28 cellular contexts compared by ENCODE assay signal in the genomic region with DNA sequence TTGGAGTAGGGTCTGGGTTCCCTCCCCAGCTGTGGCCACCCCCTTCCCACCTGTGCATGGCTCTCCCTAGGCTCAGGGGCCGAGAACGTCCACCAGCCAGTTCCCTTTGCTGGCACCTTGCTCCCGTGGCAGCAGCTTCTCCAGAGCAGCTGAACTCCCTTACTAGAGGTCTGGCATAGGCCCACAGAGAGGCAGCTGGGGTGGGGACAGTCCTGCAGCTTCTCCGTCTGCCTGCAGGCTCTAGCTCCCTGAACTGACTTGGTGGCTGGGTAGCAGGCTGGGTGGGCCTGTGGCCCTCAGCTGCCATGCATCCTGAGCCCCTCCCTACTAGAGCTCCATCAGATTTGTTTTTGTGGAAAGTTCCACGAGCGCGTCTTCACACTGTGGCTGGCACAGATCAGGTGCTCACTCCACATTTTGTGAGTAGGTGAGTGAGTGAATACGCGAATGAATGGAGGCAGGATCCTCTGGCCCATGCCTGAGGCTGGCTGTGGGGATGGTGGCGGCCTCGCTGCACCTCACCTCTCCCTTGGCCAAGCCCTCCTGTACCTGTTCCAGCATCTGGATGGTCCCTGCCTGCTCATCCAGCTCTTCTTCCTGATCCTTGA. TPM values are rescaled to one million over a fixed set of nuclear protein-coding genes. Genes with fewer than 3 reads are reported as not detected.
"Had no signal": no experiment of that assay in that cellular context is flagged by ENCODE, and none has a peak within 500 bp of the region (broad histone marks: within the 10 kb centered on the region; RNA-seq: fewer than 3 reads in every experiment).

No MANE protein-coding gene starts in this region.

- H3K79me2 ChIP-seq: parathyroid adenoma had no signal

- H3K4me3 Mint-ChIP-seq: dendritic cell treated with granulocyte-macrophage colony-stimulating factor and Interleukin-4, amounts not matched to agents 40 ng/mL and 50 ng/mL, for 4 days; endodermal cell; immature natural killer cell; natural killer cell treated with Interleukin-12 subunit alpha and Interleukin-12 subunit beta and Interleukin-15 and Interleukin-18, amount 100 ng/mL, for 72 hours; neural crest cell; stimulated activated naive CD8-positive, alpha-beta T cell treated with anti-CD3 and anti-CD28 coated beads, Interleukin-15, Interleukin-2, amounts not matched to agents 100 ng/mL and 50 ng/mL, for 24 hours had no signal

- H3K4me1 ChIP-seq: colonic mucosa, esophagus muscularis mucosa, foreskin keratinocyte, lower lobe of right lung, parathyroid adenoma, tibial nerve, upper lobe of right lung, uterus had no signal

- H3K36me3 Mint-ChIP-seq: natural killer cell treated with Interleukin-12 subunit alpha and Interleukin-12 subunit beta and Interleukin-15 and Interleukin-18, amount 100 ng/mL, for 72 hours had no signal

- FAIRE-seq: endothelial cell of umbilical vein had no signal

- H3K9ac ChIP-seq: parathyroid adenoma had no signal

- H3K4me3 ChIP-seq: colonic mucosa, esophagus muscularis mucosa, lower lobe of right lung, smooth muscle cell, thoracic aorta, tibial nerve, upper lobe of right lung, uterus had no signal

- H3K9me3 Mint-ChIP-seq: dendritic cell treated with granulocyte-macrophage colony-stimulating factor and Interleukin-4, amounts not matched to agents 40 ng/mL and 50 ng/mL, for 4 days; endodermal cell; immature natural killer cell; natural killer cell treated with Interleukin-12 subunit alpha and Interleukin-12 subunit beta and Interleukin-15 and Interleukin-18, amount 100 ng/mL, for 72 hours; neural crest cell; stimulated activated naive CD8-positive, alpha-beta T cell treated with anti-CD3 and anti-CD28 coated beads, Interleukin-15, Interleukin-2, amounts not matched to agents 100 ng/mL and 50 ng/mL, for 24 hours had no signal

- H3K27ac Mint-ChIP-seq: dendritic cell treated with granulocyte-macrophage colony-stimulating factor and Interleukin-4, amounts not matched to agents 40 ng/mL and 50 ng/mL, for 4 days; endodermal cell; immature natural killer cell; natural killer cell treated with Interleukin-12 subunit alpha and Interleukin-12 subunit beta and Interleukin-15 and Interleukin-18, amount 100 ng/mL, for 72 hours; progenitor cell of endocrine pancreas; stimulated activated naive CD8-positive, alpha-beta T cell treated with anti-CD3 and anti-CD28 coated beads, Interleukin-15, Interleukin-2, amounts not matched to agents 100 ng/mL and 50 ng/mL, for 24 hours had no signal

- H2AFZ ChIP-seq: parathyroid adenoma had no signal

- H3K4me1 Mint-ChIP-seq: immature natural killer cell had no signal

- DNase-seq: colonic mucosa; effector CD8-positive, alpha-beta T cell; endodermal cell; foreskin keratinocyte; hypothalamus; immature natural killer cell; islet precursor cell; kidney glomerular epithelial cell; left ventricle myocardium superior; lower lobe of right lung; stimulated activated CD4-positive, alpha-beta T cell treated with anti-CD3 and anti-CD28 coated beads, Interleukin-12 subunit alpha, Interleukin-12 subunit beta, amount 100 ng/mL, for 4 hours; stimulated activated CD4-positive, alpha-beta T cell treated with anti-CD3 and anti-CD28 coated beads, Interleukin-1b, Interleukin-23, amount 100 ng/mL, for 48 hours; stimulated activated CD4-positive, alpha-beta T cell treated with anti-CD3 and anti-CD28 coated beads, Interleukin-4, amount 100 ng/mL, for 1 hour; stimulated activated CD8-positive, alpha-beta memory T cell treated with anti-CD3 and anti-CD28 coated beads, Interleukin-4, amount 100 ng/mL, for 48 hours; upper lobe of right lung; uterus had no signal

- H3K36me3 ChIP-seq: uterus had no signal

- H3K27me3 ChIP-seq: colonic mucosa, esophagus muscularis mucosa, foreskin keratinocyte, tibial nerve, upper lobe of right lung, uterus had no signal

- H3K9me3 ChIP-seq: colonic mucosa, esophagus muscularis mucosa, lower lobe of right lung, thoracic aorta, tibial nerve, upper lobe of right lung, uterus had no signal

- H3K4me2 ChIP-seq: smooth muscle cell had no signal

- H3K27ac ChIP-seq: colonic mucosa, esophagus muscularis mucosa, foreskin keratinocyte, lower lobe of right lung, parathyroid adenoma, thoracic aorta, tibial nerve, upper lobe of right lung, uterus had no signal

- H3K27me3 Mint-ChIP-seq: dendritic cell treated with granulocyte-macrophage colony-stimulating factor and Interleukin-4, amounts not matched to agents 40 ng/mL and 50 ng/mL, for 4 days; natural killer cell treated with Interleukin-12 subunit alpha and Interleukin-12 subunit beta and Interleukin-15 and Interleukin-18, amount 100 ng/mL, for 72 hours; progenitor cell of endocrine pancreas; stimulated activated naive CD8-positive, alpha-beta T cell treated with anti-CD3 and anti-CD28 coated beads, Interleukin-15, Interleukin-2, amounts not matched to agents 100 ng/mL and 50 ng/mL, for 24 hours had no signal

- ATAC-seq: foreskin keratinocyte; left ventricle myocardium superior; lower lobe of right lung; natural killer cell treated with Interleukin-12 subunit alpha and Interleukin-12 subunit beta and Interleukin-15 and Interleukin-18, amount 100 ng/mL, for 72 hours; sciatic nerve; upper lobe of right lung had no signal

RNA-seq across cellular contexts. Expression of gene PIPOX, which starts 51.3 kb away (rescaled TPM):
- polyA plus RNA-seq: foreskin keratinocyte had no signal
